9 cellular contexts compared by ENCODE assay signal in the genomic region with DNA sequence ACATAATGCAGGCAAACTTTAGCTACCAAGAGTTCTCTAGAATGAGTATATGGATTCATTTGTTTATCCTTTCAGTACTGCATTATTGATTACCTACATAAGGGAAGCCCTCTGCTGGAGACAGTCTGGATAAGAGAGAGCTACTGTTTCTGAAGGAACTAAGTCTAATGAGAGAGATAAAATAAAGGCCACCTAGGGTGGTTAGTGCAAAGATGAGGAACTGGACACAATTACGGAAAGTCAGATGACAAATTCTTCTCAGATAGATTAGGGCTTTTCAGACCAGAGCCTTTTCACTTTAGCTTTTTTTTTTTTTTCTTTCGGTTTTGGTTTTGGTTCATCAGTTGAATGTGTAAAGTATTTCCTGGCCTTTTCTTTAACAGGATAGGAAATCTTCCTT. TPM values are rescaled to one million over a fixed set of nuclear protein-coding genes. Genes with fewer than 3 reads are reported as not detected.
DNase-seq lines count a peak whose midpoint lies in the region; ATAC-seq, FAIRE-seq and TF ChIP-seq lines count a peak whose summit lies in the region.
"Had no signal": no experiment of that assay in that cellular context is flagged by ENCODE, and none has a peak within 500 bp of the region (broad histone marks: within the 10 kb centered on the region; RNA-seq: fewer than 3 reads in every experiment).

No MANE protein-coding gene starts in this region.

- DNase-seq in activated naive CD4-positive, alpha-beta T cell treated with Interleukin-2 at 50 U/mL for 16 hours: no peak
- DNase-seq in T-helper 2 cell treated with Interferon-gamma antibody and Interleukin-4, amounts not matched to agents 5 μg/mL and 100 μg/mL, for 36 hours (ENCODE audit: low spot score): no peak
- DNase-seq in DMS114 treated with DMSO at 0.1 percent for 48 hours (lab: John Stamatoyannopoulos, UW; ENCODE audit: unreplicated experiment) (no peak), frontal cortex (ENCODE audit: low spot score in 2 of 2) (no peak), NCI-H748 (lab: John Stamatoyannopoulos, UW; ENCODE audit: unreplicated experiment) (no peak), osteoblast (ENCODE audit: insufficient read length, low spot score, missing footprints) (no peak)

- TF ChIP-seq CTCF in osteoblast (IDR thresholded peaks at IDR 0.05; ENCODE audit: extremely low read depth, low read depth, low read length): no peak

- no peaks in the 10 kb centered on the region for H3K9me3 ChIP-seq in osteoblast (ENCODE audit: low read depth, low read length)

- H3K27ac Mint-ChIP-seq in activated naive CD4-positive, alpha-beta T cell treated with anti-CD3 and anti-CD28 coated beads, Interleukin-2, amount 50 U/mL, for 24 hours: peak overlapping the region; percentile 46
- H3K27ac Mint-ChIP-seq in T-helper 2 cell treated with Interferon-gamma antibody and Interleukin-4, amounts not matched to agents 5 μg/mL and 100 μg/mL, for 36 hours: peak overlapping the region; percentile 85

- H3K4me3 ChIP-seq in osteoblast (ENCODE audit: insufficient read depth, low read length): no peak overlapping the region

- H3K4me3 Mint-ChIP-seq in activated naive CD4-positive, alpha-beta T cell treated with anti-CD3 and anti-CD28 coated beads, Interleukin-2, amount 50 U/mL, for 24 hours: peak overlapping the region; percentile 59
- H3K4me3 Mint-ChIP-seq in T-helper 2 cell treated with Interferon-gamma antibody and Interleukin-4, amounts not matched to agents 5 μg/mL and 100 μg/mL, for 36 hours: peak overlapping the region; percentile 55

- no peaks in the 10 kb centered on the region for H3K36me3 Mint-ChIP-seq in activated naive CD4-positive, alpha-beta T cell treated with anti-CD3 and anti-CD28 coated beads, Interleukin-2, amount 50 U/mL, for 24 hours
- H3K36me3 Mint-ChIP-seq in T-helper 2 cell treated with Interferon-gamma antibody and Interleukin-4, amounts not matched to agents 5 μg/mL and 100 μg/mL, for 36 hours (ENCODE audit: low read depth): peaks cover 2% of the 10 kb centered on the region

- no peak for FAIRE-seq in frontal cortex (lab: Jason Lieb, UNC)

- H2AFZ ChIP-seq in osteoblast (ENCODE audit: low read length): no peak overlapping the region

- H3K27me3 ChIP-seq in osteoblast (ENCODE audit: insufficient read depth, low read length): no peaks in the 10 kb centered on the region

- no peaks in the 10 kb centered on the region for H3K27me3 Mint-ChIP-seq in activated naive CD4-positive, alpha-beta T cell treated with anti-CD3 and anti-CD28 coated beads, Interleukin-2, amount 50 U/mL, for 24 hours
- no peaks in the 10 kb centered on the region for H3K27me3 Mint-ChIP-seq in T-helper 2 cell treated with Interferon-gamma antibody and Interleukin-4, amounts not matched to agents 5 μg/mL and 100 μg/mL, for 36 hours (ENCODE audit: low read depth)

- H3K27ac ChIP-seq in osteoblast (ENCODE audit: low read depth, low read length): no peak overlapping the region
- H3K27ac ChIP-seq: C4-2B had no signal

- no peaks in the 10 kb centered on the region for H3K79me2 ChIP-seq in osteoblast (ENCODE audit: insufficient read depth, low read length)

- H3K4me1 ChIP-seq in osteoblast (ENCODE audit: insufficient read depth, low read length): no peaks in the 10 kb centered on the region

- H3K4me1 Mint-ChIP-seq in activated naive CD4-positive, alpha-beta T cell treated with anti-CD3 and anti-CD28 coated beads, Interleukin-2, amount 50 U/mL, for 24 hours: peaks cover 15% of the 10 kb centered on the region
- peaks cover 9% of the 10 kb centered on the region for H3K4me1 Mint-ChIP-seq in T-helper 2 cell treated with Interferon-gamma antibody and Interleukin-4, amounts not matched to agents 5 μg/mL and 100 μg/mL, for 36 hours (ENCODE audit: low read depth)

- H3K36me3 ChIP-seq in osteoblast (ENCODE audit: insufficient read depth, low read length): no peaks in the 10 kb centered on the region

- ATAC-seq in HG02943 (IDR thresholded peaks at IDR 0.05; ENCODE audit: low read depth, unreplicated experiment): peak; percentile 66

- H3K9me3 Mint-ChIP-seq in activated naive CD4-positive, alpha-beta T cell treated with anti-CD3 and anti-CD28 coated beads, Interleukin-2, amount 50 U/mL, for 24 hours: no peaks in the 10 kb centered on the region
- no peaks in the 10 kb centered on the region for H3K9me3 Mint-ChIP-seq in T-helper 2 cell treated with Interferon-gamma antibody and Interleukin-4, amounts not matched to agents 5 μg/mL and 100 μg/mL, for 36 hours

- no peaks in the 10 kb centered on the region for H4K20me1 ChIP-seq in osteoblast (ENCODE audit: insufficient read depth, low read length)

- H3K4me2 ChIP-seq in osteoblast (ENCODE audit: insufficient read depth, low read length): no peak overlapping the region

RNA-seq across cellular contexts. Expression of gene ISOC1, which starts 31.3 kb away (rescaled TPM):
- total RNA-seq in frontal cortex (31.0 TPM), osteoblast (7.7 and 9.8 TPM in 2 replicates)
